13 cellular contexts compared by ENCODE assay signal in genomic region chr15:51625236-51625635, GRCh38. TPM values are rescaled to one million over a fixed set of nuclear protein-coding genes. Genes with fewer than 3 reads are reported as not detected.
A peak's percentile ranks its signal among the peaks of the same experiment; 100 is the strongest.
DNase-seq lines count a peak whose midpoint lies in the region; ATAC-seq and TF ChIP-seq lines count a peak whose summit lies in the region.
"Had no signal": no experiment of that assay in that cellular context is flagged by ENCODE, and none has a peak within 500 bp of the region (broad histone marks: within the 10 kb centered on the region; RNA-seq: fewer than 3 reads in every experiment).

No MANE protein-coding gene starts in this region.

- no peaks in the 10 kb centered on the region for H3K27me3 ChIP-seq in transverse colon
- H3K27me3 ChIP-seq in Karpas-422 (ENCODE audit: low read length) = no peaks in the 10 kb centered on the region; the same call in 1 of the 2 replicates

- H4K20me1 ChIP-seq in Karpas-422 (ENCODE audit: insufficient read depth, low read depth, low read length) = no peaks in the 10 kb centered on the region

- H3K4me3 ChIP-seq in GM12865 (ENCODE audit: low read depth, low read length) = no peak overlapping the region
- H3K4me3 ChIP-seq in transverse colon = no peak overlapping the region
- H3K4me3 ChIP-seq in Karpas-422 (ENCODE audit: low read length) = no peak overlapping the region
- H3K4me3 ChIP-seq: HAP-1 had no signal

- H3K9me3 ChIP-seq in transverse colon = no peaks in the 10 kb centered on the region
- no peaks in the 10 kb centered on the region for H3K9me3 ChIP-seq in Karpas-422 (ENCODE audit: low read length)
- H3K9me3 ChIP-seq: HAP-1 had no signal

- H2AFZ ChIP-seq in Karpas-422 (ENCODE audit: low read length) = no peak overlapping the region

- no peak overlapping the region for H3K27ac ChIP-seq in transverse colon
- H3K27ac ChIP-seq in Karpas-422 (ENCODE audit: low read length) = no peak overlapping the region

- no peaks in the 10 kb centered on the region for H3K36me3 ChIP-seq in transverse colon
- no peaks in the 10 kb centered on the region for H3K36me3 ChIP-seq in Karpas-422 (ENCODE audit: insufficient read depth, low read length)
- H3K36me3 ChIP-seq: HAP-1 had no signal

- 50 to 68% methylated on average over 1 of the region's 1 CpG for whole genome bisulfite sequencing in transverse colon (ENCODE audit: low coverage in 1 of 2), 2 donors

- ATAC-seq in GM19372 (IDR thresholded peaks at IDR 0.05; ENCODE audit: low read depth, unreplicated experiment) (peak; percentile 33), HG03196 (IDR thresholded peaks at IDR 0.05; ENCODE audit: unreplicated experiment) (peak; percentile 28)
- ATAC-seq: Panc1 had no signal

- no peak for TF ChIP-seq EP300 in transverse colon (IDR thresholded peaks at IDR 0.05; ENCODE audit: low read depth)

- no peaks in the 10 kb centered on the region for H3K9me2 ChIP-seq in Karpas-422 (replicated peaks; ENCODE audit: insufficient read depth, low read length)

- no peak overlapping the region for H3K4me2 ChIP-seq in Karpas-422 (ENCODE audit: low read depth, low read length, poor library complexity, severe bottlenecking)

- DNase-seq in GM12865 (ENCODE audit: low read depth) = peak; percentile 74
- DNase-seq in OCI-M1 (lab: John Stamatoyannopoulos, UW) = peak; percentile 10
- no peak for DNase-seq in anterior cingulate cortex (lab: John Stamatoyannopoulos, UW)
- no peak for DNase-seq in transverse colon
- DNase-seq in activated CD4-positive, alpha-beta T cell treated with anti-CD3 and anti-CD28 coated beads, Interleukin-2, amount 50 U/mL, for 1 hour = no peak
- no peak for DNase-seq in Karpas-422
- DNase-seq: activated gamma-delta T cell, NCI-H2171 had no signal

- H3K4me1 ChIP-seq in transverse colon (peaks cover 0 to 30% (median 19%) of the 10 kb centered on the region in 4 donors), Karpas-422 (ENCODE audit: low read length) (peaks cover 32% of the 10 kb centered on the region)

- TF ChIP-seq CTCF in GM12865 (IDR thresholded peaks at IDR 0.05; ENCODE audit: insufficient read depth, low read depth, low read length, missing control alignments) = no peak
- TF ChIP-seq CTCF in transverse colon (IDR thresholded peaks at IDR 0.05) = no peak

- no peak for TF ChIP-seq POLR2A in transverse colon (IDR thresholded peaks at IDR 0.05)

- in situ Hi-C loops in transverse colon (cut with MboI; ENCODE audit: low pct_ligation_motif_present in 1 of 4, low pct_unique_long_range_greater_than_20kb in 1 of 4, low sequenced_read_pairs in 3 of 4) = no loop called here

- H3K79me2 ChIP-seq in Karpas-422 (ENCODE audit: low read length) = no peaks in the 10 kb centered on the region

- no peak overlapping the region for H3K9ac ChIP-seq in Karpas-422 (ENCODE audit: low read length)

- intact Hi-C loops in transverse colon (cut with DNase I; ENCODE audit: low total_unique reads) = no loop called here

RNA-seq across cellular contexts. Expression of gene DMXL2, which starts 2.7 kb away (rescaled TPM):
- 10 to 100 TPM; 35.8 to 75.9 (median 56.0) TPM for total RNA-seq in transverse colon
- total RNA-seq in Karpas-422 (2014; rRNA removed; shearing (Covaris generic); ENCODE audit: low replicate concordance) = 3.2 and 17.8 TPM in 2 replicates

RNA-seq across cellular contexts. Expression of gene SCG3, which starts 56.1 kb away (rescaled TPM):
- total RNA-seq in transverse colon = 1 to 10 TPM in 1 of 4 donors, under 1 TPM in 2, not detected in 1; 0.55 to 3.6 (median 0.95) TPM
- not detected in 2 replicates for total RNA-seq in Karpas-422 (2014; rRNA removed; shearing (Covaris generic); ENCODE audit: low replicate concordance)
- total RNA-seq: T-helper 2 cell treated with Interferon-gamma antibody and Interleukin-4, amounts not matched to agents 100 ng/mL and 5 ng/mL, for 36 hours had no signal

Comparison
In these comparisons a context has a peak if more than half of its experiments do, and no peak if none do; other contexts are left out.
1. DNase-seq: peak in GM12865 (single experiment) and OCI-M1 (single experiment); none in anterior cingulate cortex (0 of 58), transverse colon (single experiment), activated CD4-positive, alpha-beta T cell treated with anti-CD3 and anti-CD28 coated beads, Interleukin-2, amount 50 U/mL, for 1 hour (single experiment) and Karpas-422 (single experiment).